In genomic region chr6:93069856-93070255, GRCh38 we compare ENCODE assay signal across 22 cellular contexts.
"Had no signal": no experiment of that assay in that cellular context is flagged by ENCODE, and none has a peak within 500 bp of the region (broad histone marks: within the 10 kb centered on the region; RNA-seq: fewer than 3 reads in every experiment).

No MANE protein-coding gene starts in this region.

- H3K27me3 ChIP-seq: MG63, SJSA1 had no signal

- H3K9ac ChIP-seq: SK-N-SH had no signal

- H3K4me1 ChIP-seq: SJSA1 had no signal

- H3K9me3 ChIP-seq: SJSA1, SK-N-SH had no signal

- DNase-seq: Karpas-422, KG1, MG63, NCI-H1092, NCI-H1105 treated with DMSO at 0.1 percent for 48 hours, NCI-H1417 treated with DMSO at 0.1 percent for 48 hours, NCI-H146, NCI-H1694 treated with DMSO at 0.1 percent for 48 hours, NCI-H1930, NCI-H2081, NCI-H2107, NCI-H226, NCI-H446, NCI-H510A, NCI-H69, NCI-H774, Right ventricle myocardium superior, RPMI8226, SIG-M5, SK-N-SH had no signal

- H3K27ac ChIP-seq: HL-60, SJSA1 had no signal

- H3K4me2 ChIP-seq: SK-N-SH had no signal

- H3K36me3 ChIP-seq: MG63, SJSA1 had no signal

- H3K4me3 ChIP-seq: MG63, SJSA1 had no signal
